39 cellular contexts compared by ENCODE assay signal in the genomic region with DNA sequence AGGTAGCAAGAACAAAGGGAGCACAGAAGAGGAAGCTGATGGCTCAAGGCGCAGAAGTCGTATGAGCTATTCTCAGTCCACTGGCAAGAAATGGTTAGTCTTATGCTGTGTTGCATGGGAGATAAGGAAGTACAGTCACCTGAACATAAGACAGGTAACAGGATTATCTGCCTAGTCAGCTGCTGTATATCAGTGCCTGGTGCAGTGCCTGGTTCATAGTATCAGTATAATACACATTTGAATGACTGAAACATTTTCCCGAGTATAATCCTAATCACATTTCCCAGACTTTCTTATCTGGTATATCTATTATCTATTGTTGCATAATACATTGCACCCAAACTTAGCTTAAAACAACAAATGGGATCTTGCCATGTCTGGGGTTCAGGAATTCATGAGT.
"Had no signal": no experiment of that assay in that cellular context is flagged by ENCODE, and none has a peak within 500 bp of the region (broad histone marks: within the 10 kb centered on the region; RNA-seq: fewer than 3 reads in every experiment).

No MANE protein-coding gene starts in this region.

- H3K4me1 Mint-ChIP-seq: activated naive CD4-positive, alpha-beta T cell treated with anti-CD3 and anti-CD28 coated beads, Interleukin-2, amount 10 ng/mL, durations not matched to agents 7 days and 5 days; activated naive CD4-positive, alpha-beta T cell treated with anti-CD3 and anti-CD28 coated beads, Interleukin-2, amount 50 U/mL, for 24 hours; activated naive CD8-positive, alpha-beta T cell treated with anti-CD3 and anti-CD28 coated beads for 36 hours; activated naive CD8-positive, alpha-beta T cell treated with anti-CD3 and anti-CD28 coated beads, Interleukin-2, amount 10 ng/mL, durations not matched to agents 7 days and 5 days; activated naive CD8-positive, alpha-beta T cell treated with anti-CD3 and anti-CD28 coated beads, Interleukin-2, amount 50 U/mL, for 24 hours; activated T-helper 17 cell treated with anti-CD3 and anti-CD28 coated beads, Interleukin-2, amount 50 U/mL, for 72 hours; central memory CD8-positive, alpha-beta T cell had no signal

- H3K27ac Mint-ChIP-seq: activated naive CD4-positive, alpha-beta T cell treated with anti-CD3 and anti-CD28 coated beads for 36 hours; activated naive CD4-positive, alpha-beta T cell treated with anti-CD3 and anti-CD28 coated beads, Interleukin-2, amount 10 ng/mL, durations not matched to agents 7 days and 5 days; activated naive CD4-positive, alpha-beta T cell treated with anti-CD3 and anti-CD28 coated beads, Interleukin-2, amount 50 U/mL, for 24 hours; activated naive CD4-positive, alpha-beta T cell treated with anti-CD3 and anti-CD28 coated beads, Interleukin-2, amount 50 U/mL, for 72 hours; activated naive CD8-positive, alpha-beta T cell; activated naive CD8-positive, alpha-beta T cell treated with anti-CD3 and anti-CD28 coated beads for 36 hours; activated naive CD8-positive, alpha-beta T cell treated with anti-CD3 and anti-CD28 coated beads, Interleukin-2, amount 10 ng/mL, durations not matched to agents 7 days and 5 days; activated naive CD8-positive, alpha-beta T cell treated with anti-CD3 and anti-CD28 coated beads, Interleukin-2, amount 50 U/mL, for 24 hours; activated T-cell treated with anti-CD3 and anti-CD28 coated beads, Interleukin-2, amount 50 U/mL, for 72 hours; activated T-helper 1 cell treated with anti-CD3 and anti-CD28 coated beads, Interleukin-12 subunit alpha, Interleukin-12 subunit beta, Interleukin-2, Interleukin-4 antibody, amounts not matched to agents 30 ng/mL and 10 ng/mL and 1 ng/mL, durations not matched to agents 14 hours and 24 hours and 36 hours; activated T-helper 17 cell treated with anti-CD3 and anti-CD28 coated beads, Interleukin-2, amount 50 U/mL, for 72 hours; activated T-helper 2 cell treated with anti-CD3 and anti-CD28 coated beads, Interferon-gamma antibody, Interleukin-2, Interleukin-4, amounts not matched to agents 10 μg/mL and 5 μg/mL and 100 μg/mL, durations not matched to agents 14 hours and 24 hours and 36 hours; brain had no signal

- H3K4me1 ChIP-seq: adrenal gland, ascending aorta, body of pancreas, breast epithelium had no signal

- H3K4me3 Mint-ChIP-seq: activated naive CD4-positive, alpha-beta T cell treated with anti-CD3 and anti-CD28 coated beads for 36 hours; activated naive CD4-positive, alpha-beta T cell treated with anti-CD3 and anti-CD28 coated beads, Interleukin-2, amount 10 ng/mL, durations not matched to agents 7 days and 5 days; activated naive CD4-positive, alpha-beta T cell treated with anti-CD3 and anti-CD28 coated beads, Interleukin-2, amount 50 U/mL, for 24 hours; activated naive CD8-positive, alpha-beta T cell; activated naive CD8-positive, alpha-beta T cell treated with anti-CD3 and anti-CD28 coated beads for 36 hours; activated naive CD8-positive, alpha-beta T cell treated with anti-CD3 and anti-CD28 coated beads, Interleukin-2, amount 10 ng/mL, durations not matched to agents 7 days and 5 days; activated naive CD8-positive, alpha-beta T cell treated with anti-CD3 and anti-CD28 coated beads, Interleukin-2, amount 50 U/mL, for 24 hours; activated T-cell treated with anti-CD3 and anti-CD28 coated beads, Interleukin-2, amount 50 U/mL, for 4 hours; activated T-cell treated with anti-CD3 and anti-CD28 coated beads, Interleukin-2, amount 50 U/mL, for 72 hours; activated T-helper 1 cell treated with anti-CD3 and anti-CD28 coated beads, Interleukin-12 subunit alpha, Interleukin-12 subunit beta, Interleukin-2, Interleukin-4 antibody, amounts not matched to agents 30 ng/mL and 10 ng/mL and 1 ng/mL, durations not matched to agents 14 hours and 24 hours and 36 hours; activated T-helper 17 cell treated with anti-CD3 and anti-CD28 coated beads, Interleukin-2, amount 50 U/mL, for 72 hours; brain; central memory CD8-positive, alpha-beta T cell had no signal

- H3K36me3 ChIP-seq: adrenal gland, ascending aorta, brain microvascular endothelial cell, breast epithelium, cardiac muscle cell had no signal

- H3K9me3 ChIP-seq: adrenal gland, ascending aorta, body of pancreas, breast epithelium had no signal

- DNase-seq: activated effector memory CD4-positive, alpha-beta T cell treated with anti-CD3 and anti-CD28 coated beads, Interleukin-2, amount 50 U/mL, for 16 hours; activated effector memory CD4-positive, alpha-beta T cell treated with Interleukin-2 at 50 U/mL for 16 hours; activated gamma-delta T cell; activated gamma-delta T cell treated with Interleukin-2 at 50 U/mL for 16 hours; activated naive CD4-positive, alpha-beta T cell; activated naive CD4-positive, alpha-beta T cell treated with anti-CD3 and anti-CD28 coated beads for 36 hours; activated naive CD4-positive, alpha-beta T cell treated with anti-CD3 and anti-CD28 coated beads, Interleukin-2, amount 10 ng/mL, durations not matched to agents 7 days and 5 days; activated naive CD4-positive, alpha-beta T cell treated with anti-CD3 and anti-CD28 coated beads, Interleukin-2, amount 50 U/mL, for 16 hours; activated naive CD4-positive, alpha-beta T cell treated with Interleukin-2 at 50 U/mL for 16 hours; activated naive CD8-positive, alpha-beta T cell treated with anti-CD3 and anti-CD28 coated beads for 36 hours; activated naive CD8-positive, alpha-beta T cell treated with anti-CD3 and anti-CD28 coated beads, Interleukin-2, amount 10 ng/mL, durations not matched to agents 7 days and 5 days; activated naive CD8-positive, alpha-beta T cell treated with anti-CD3 and anti-CD28 coated beads, Interleukin-2, amount 50 U/mL, for 24 hours; activated T-cell treated with anti-CD3 and anti-CD28 coated beads, Interleukin-2, amount 50 U/mL, for 4 hours; activated T-cell treated with anti-CD3 and anti-CD28 coated beads, Interleukin-2, amount 50 U/mL, for 48 hours; activated T-cell treated with anti-CD3 and anti-CD28 coated beads, Interleukin-2, amount 50 U/mL, for 72 hours; adrenal gland; amniotic stem cell; amygdala; anterior cingulate cortex; aorta; body of pancreas; brain microvascular endothelial cell; caudate nucleus; central memory CD4-positive, alpha-beta T cell; cerebellar nuclear complex had no signal

- H3K27me3 ChIP-seq: adrenal gland, ascending aorta, body of pancreas, brain microvascular endothelial cell, breast epithelium, cardiac muscle cell had no signal

- H3K9me3 Mint-ChIP-seq: brain had no signal

- FAIRE-seq: astrocyte, bronchial epithelial cell, colon had no signal

- ATAC-seq: activated naive CD4-positive, alpha-beta T cell treated with anti-CD3 and anti-CD28 coated beads, Interleukin-2, amount 50 U/mL, for 72 hours; activated naive CD8-positive, alpha-beta T cell treated with anti-CD3 and anti-CD28 coated beads, Interleukin-2, amount 50 U/mL, for 24 hours; activated T-cell treated with anti-CD3 and anti-CD28 coated beads, Interleukin-2, amount 50 U/mL, for 4 hours; activated T-cell treated with anti-CD3 and anti-CD28 coated beads, Interleukin-2, amount 50 U/mL, for 72 hours; activated T-helper 17 cell treated with anti-CD3 and anti-CD28 coated beads, Interleukin-2, amount 50 U/mL, for 72 hours; body of pancreas had no signal

- H3K4me3 ChIP-seq: adrenal gland, ascending aorta, body of pancreas, breast epithelium, cardiac muscle cell had no signal

- H3K27me3 Mint-ChIP-seq: activated naive CD4-positive, alpha-beta T cell treated with anti-CD3 and anti-CD28 coated beads, Interleukin-2, amount 10 ng/mL, durations not matched to agents 7 days and 5 days; activated naive CD4-positive, alpha-beta T cell treated with anti-CD3 and anti-CD28 coated beads, Interleukin-2, amount 50 U/mL, for 24 hours; activated naive CD8-positive, alpha-beta T cell; activated naive CD8-positive, alpha-beta T cell treated with anti-CD3 and anti-CD28 coated beads for 36 hours; activated naive CD8-positive, alpha-beta T cell treated with anti-CD3 and anti-CD28 coated beads, Interleukin-2, amount 10 ng/mL, durations not matched to agents 7 days and 5 days; activated naive CD8-positive, alpha-beta T cell treated with anti-CD3 and anti-CD28 coated beads, Interleukin-2, amount 50 U/mL, for 24 hours; activated T-helper 17 cell treated with anti-CD3 and anti-CD28 coated beads, Interleukin-2, amount 50 U/mL, for 72 hours; central memory CD8-positive, alpha-beta T cell had no signal

- H3K36me3 Mint-ChIP-seq: activated naive CD4-positive, alpha-beta T cell treated with anti-CD3 and anti-CD28 coated beads, Interleukin-2, amount 10 ng/mL, durations not matched to agents 7 days and 5 days; activated naive CD4-positive, alpha-beta T cell treated with anti-CD3 and anti-CD28 coated beads, Interleukin-2, amount 50 U/mL, for 24 hours; activated naive CD4-positive, alpha-beta T cell treated with anti-CD3 and anti-CD28 coated beads, Interleukin-2, amount 50 U/mL, for 72 hours; activated naive CD8-positive, alpha-beta T cell; activated naive CD8-positive, alpha-beta T cell treated with anti-CD3 and anti-CD28 coated beads for 36 hours; activated naive CD8-positive, alpha-beta T cell treated with anti-CD3 and anti-CD28 coated beads, Interleukin-2, amount 10 ng/mL, durations not matched to agents 7 days and 5 days; brain had no signal

- H3K27ac ChIP-seq: adrenal gland, ascending aorta, body of pancreas, brain microvascular endothelial cell, breast epithelium, cardiac muscle cell had no signal
